Comparison of ENCODE assay signal across 9 cellular contexts in genomic region chr13:101916108-101916757, GRCh38.
DNase-seq lines count a peak whose midpoint lies in the region; ATAC-seq, FAIRE-seq and TF ChIP-seq lines count a peak whose summit lies in the region.
"Had no signal": no experiment of that assay in that cellular context is flagged by ENCODE, and none has a peak within 500 bp of the region (broad histone marks: within the 10 kb centered on the region; RNA-seq: fewer than 3 reads in every experiment).

No MANE protein-coding gene starts in this region.

- H3K36me3 ChIP-seq in neural progenitor cell (no peaks in the 10 kb centered on the region), spleen (no peaks in the 10 kb centered on the region)

- peaks cover 30% of the 10 kb centered on the region for H3K4me1 Mint-ChIP-seq in neural progenitor cell

- H3K4me3 ChIP-seq in neural progenitor cell (peak overlapping the region; percentile 67), spleen (peak overlapping the region in 3 of 8 donors; percentile 2 to 45 (median 8))

- H3K27ac ChIP-seq in neural progenitor cell (no peak overlapping the region), spleen (no peak overlapping the region)

- H3K9me3 ChIP-seq in neural progenitor cell (ENCODE audit: low read depth) (no peaks in the 10 kb centered on the region), spleen (no peaks in the 10 kb centered on the region)

- TF ChIP-seq CTCF in neural progenitor cell (IDR thresholded peaks at IDR 0.05) (peak; percentile 55), spleen (IDR thresholded peaks at IDR 0.05 in 8 of 11, conservative IDR thresholded peaks at IDR 0.05 in 3 of 11) (no peak)

- H3K27me3 Mint-ChIP-seq in neural progenitor cell (ENCODE audit: insufficient read depth, low read depth) = peaks cover 42% of the 10 kb centered on the region

- peaks cover 100% of the 10 kb centered on the region for H3K27me3 ChIP-seq in neural progenitor cell
- H3K27me3 ChIP-seq in spleen (replicated peaks in 1 of 7) = peaks cover 0 to 73% (median 51%) of the 10 kb centered on the region in 7 donors

- no peaks in the 10 kb centered on the region for H3K79me2 ChIP-seq in neural progenitor cell (ENCODE audit: low read depth)

- no peaks in the 10 kb centered on the region for H3K36me3 Mint-ChIP-seq in neural progenitor cell

- no peak for TF ChIP-seq POLR2A in GM12891 (IDR thresholded peaks at IDR 0.05; ENCODE audit: low read depth, low read length)
- no peak for TF ChIP-seq POLR2A in spleen (IDR thresholded peaks at IDR 0.05)

- H3K9me3 Mint-ChIP-seq in neural progenitor cell = no peaks in the 10 kb centered on the region

- H3K4me3 Mint-ChIP-seq in neural progenitor cell = peak overlapping the region; percentile 82

- 3 to 6% (median 5%) methylated on average over 31 to 61 of the region's 61 CpGs for WGBS in spleen, 5 donors

- peaks cover 20% of the 10 kb centered on the region for H3F3A ChIP-seq in neural progenitor cell (ENCODE audit: low read depth)

- FAIRE-seq in GM19239 (lab: Jason Lieb, UNC) (no peak), GM12891 (lab: Jason Lieb, UNC) (no peak)
- FAIRE-seq: H54 had no signal

- H3K4me1 ChIP-seq in neural progenitor cell = peaks cover 11% of the 10 kb centered on the region
- peaks cover 0 to 21% (median 8%) of the 10 kb centered on the region in 6 donors for H3K4me1 ChIP-seq in spleen

- intact Hi-C loops in spleen (cut with DNase I; ENCODE audit: low total_unique reads) = no loop called here

- no peak overlapping the region for H3K27ac Mint-ChIP-seq in neural progenitor cell

- DNase-seq in DMS153 (lab: John Stamatoyannopoulos, UW) (peak; percentile 61), NCI-H1930 (lab: John Stamatoyannopoulos, UW) (peak; percentile 49 to 68), neural progenitor cell (ENCODE audit: low spot score) (peak; percentile 84), GM19239 (ENCODE audit: insufficient read length, low spot score) (no peak), GM12891 (ENCODE audit: insufficient read length, low spot score) (no peak), spleen (no peak)
- no peak for DNase-seq in activated CD4-positive, CD25-positive, alpha-beta regulatory T cell (lab: John Stamatoyannopoulos, UW)

- peak; percentile 29 for ATAC-seq in esophagus mucosa

- H3K9ac ChIP-seq in neural progenitor cell = no peak overlapping the region

- peak overlapping the region; percentile 96 for H3K4me2 ChIP-seq in neural progenitor cell

- no peak overlapping the region for H2AFZ ChIP-seq in neural progenitor cell (replicated peaks)

- peaks cover 56% of the 10 kb centered on the region for H4K20me1 ChIP-seq in neural progenitor cell (ENCODE audit: low read depth)

TF ChIP-seq in GM12891, 5 proteins besides CTCF, POLR2A, EP300 and RAD21:
- TF ChIP-seq PAX5 (IDR thresholded peaks at IDR 0.05; ENCODE audit: insufficient read depth, low read length, severe bottlenecking) = no peak
- no peak for TF ChIP-seq POU2F2 (IDR thresholded peaks at IDR 0.05; ENCODE audit: low read depth, low read length)
- TF ChIP-seq TAF1 (IDR thresholded peaks at IDR 0.05; ENCODE audit: low read depth, low read length) = no peak
- TF ChIP-seq POLR2AphosphoS5 (IDR thresholded peaks at IDR 0.05; ENCODE audit: low read depth, low read length) = no peak
- no peak for TF ChIP-seq SPI1 (IDR thresholded peaks at IDR 0.05; ENCODE audit: low read depth, low read length)

Comparison
In these comparisons a context has a peak if more than half of its experiments do, and no peak if none do; other contexts are left out.
1. DNase-seq: peak in DMS153 (single experiment), NCI-H1930 (2 of 2) and neural progenitor cell (single experiment); none in GM19239 (single experiment), GM12891 (single experiment), spleen (single experiment) and activated CD4-positive, CD25-positive, alpha-beta regulatory T cell (0 of 4).